In genomic region chr7:92268921-92269320, GRCh38 we compare ENCODE assay signal across 27 cellular contexts.
"Had no signal": no experiment of that assay in that cellular context is flagged by ENCODE, and none has a peak within 500 bp of the region (broad histone marks: within the 10 kb centered on the region; RNA-seq: fewer than 3 reads in every experiment).

No MANE protein-coding gene starts in this region.

- H3K4me1 ChIP-seq: neural progenitor cell, parathyroid adenoma, psoas muscle, spleen, thyroid gland, tibial nerve, upper lobe of left lung, vagina had no signal

- ATAC-seq: natural killer cell; psoas muscle; right cardiac atrium; sciatic nerve; stimulated activated effector memory CD8-positive, alpha-beta T cell treated with anti-CD3 and anti-CD28 coated beads, Interleukin-12 subunit alpha, Interleukin-12 subunit beta, amount 100 ng/mL, for 72 hours; stimulated activated naive B cell treated with anti-CD40 and anti-IgM and Interleukin-4, amounts not matched to agents 10 μg/mL and 1 μg/mL and 100 μg/mL, for 72 hours had no signal

- H3K27ac ChIP-seq: neural progenitor cell, ovary, parathyroid adenoma, psoas muscle, skin epidermis, spleen, stomach, thoracic aorta, thyroid gland, tibial nerve, upper lobe of left lung, vagina had no signal

- H2AFZ ChIP-seq: neural progenitor cell, parathyroid adenoma had no signal

- DNase-seq: natural killer cell; occipital lobe; ovary; posterior cingulate gyrus; psoas muscle; right cardiac atrium; spleen; stimulated activated CD4-positive, alpha-beta T cell treated with anti-CD3 and anti-CD28 coated beads, Interleukin-12 subunit alpha, Interleukin-12 subunit beta, amount 100 ng/mL, for 4 hours; stimulated activated CD4-positive, alpha-beta T cell treated with anti-CD3 and anti-CD28 coated beads, Interleukin-2, amount 100 ng/mL, for 24 hours; stimulated activated CD4-positive, alpha-beta T cell treated with anti-CD3 and anti-CD28 coated beads, Interleukin-2, amount 100 ng/mL, for 48 hours; stimulated activated CD4-positive, alpha-beta T cell treated with anti-CD3 and anti-CD28 coated beads, Interleukin-4, amount 100 ng/mL, for 24 hours; stimulated activated naive B cell treated with anti-CD40 and anti-IgM and Interleukin-4, amounts not matched to agents 10 μg/mL and 1 μg/mL and 100 μg/mL, for 72 hours; stimulated activated naive CD4-positive, alpha-beta T cell treated with Interleukin-2 at 50 U/mL for 16 hours; stomach; thyroid gland; trophoblast cell; upper lobe of left lung had no signal

- H3K27me3 ChIP-seq: neural progenitor cell, ovary, spleen, stomach, thyroid gland, tibial nerve, upper lobe of left lung, vagina had no signal

- H3K4me2 ChIP-seq: neural progenitor cell, smooth muscle cell had no signal

- H3K4me3 ChIP-seq: neural progenitor cell, ovary, psoas muscle, skin epidermis, smooth muscle cell, spleen, stomach, thoracic aorta, thyroid gland, tibial nerve, upper lobe of left lung, vagina had no signal

- H3K36me3 ChIP-seq: neural progenitor cell, ovary, spleen, stomach, thoracic aorta, thyroid gland, tibial nerve, upper lobe of left lung, vagina had no signal

- H3K9ac ChIP-seq: neural progenitor cell, parathyroid adenoma had no signal

- H3K9me3 ChIP-seq: ovary, stomach, thoracic aorta, thyroid gland, tibial nerve, upper lobe of left lung, vagina had no signal

- FAIRE-seq: urothelium cell line had no signal
